24 cellular contexts compared by ENCODE assay signal in the genomic region with DNA sequence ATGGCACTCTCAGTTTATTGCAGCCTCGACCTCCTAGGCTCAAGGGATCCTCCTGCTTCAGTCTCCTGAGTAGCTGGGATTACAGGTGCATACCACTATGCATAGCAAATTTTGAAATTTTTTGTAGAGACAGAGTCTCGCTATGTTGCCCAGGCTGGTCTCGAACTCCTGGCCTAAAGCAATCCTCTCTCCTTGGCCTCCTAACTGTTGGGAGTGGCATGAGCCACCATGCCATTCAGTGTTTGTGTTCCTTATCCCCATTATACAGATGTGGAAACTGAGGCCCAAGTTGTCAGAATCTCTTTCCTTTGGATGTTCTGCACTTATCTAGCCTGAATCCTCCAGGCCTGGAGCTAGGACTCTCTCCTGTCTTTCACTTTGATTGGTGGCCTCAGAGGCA. TPM values are rescaled to one million over a fixed set of nuclear protein-coding genes. Genes with fewer than 3 reads are reported as not detected.
"Had no signal": no experiment of that assay in that cellular context is flagged by ENCODE, and none has a peak within 500 bp of the region (broad histone marks: within the 10 kb centered on the region; RNA-seq: fewer than 3 reads in every experiment).

No MANE protein-coding gene starts in this region.

- H3K27ac ChIP-seq: coronary artery, dorsolateral prefrontal cortex, epithelial cell of prostate, gastrocnemius medialis, heart right ventricle, left lung, lower lobe of right lung had no signal

- DNase-seq: dermis blood vessel endothelial cell; dorsolateral prefrontal cortex; effector CD8-positive, alpha-beta T cell; effector memory CD8-positive, alpha-beta T cell; erythroblast; foreskin fibroblast; foreskin melanocyte; gastrocnemius medialis; glutamatergic neuron; heart right ventricle; hippocampal formation; left cardiac atrium; left lung; left ventricle myocardium superior; lower lobe of right lung; mesenchymal stem cell; mucosa of descending colon had no signal

- H3K36me3 ChIP-seq: gastrocnemius medialis, heart right ventricle, left lung, lower lobe of right lung had no signal

- H3K27me3 ChIP-seq: gastrocnemius medialis had no signal

- FAIRE-seq: colon, endometrium, islet of Langerhans, keratinocyte had no signal

- H3K4me1 ChIP-seq: gastrocnemius medialis, heart right ventricle, left lung, lower lobe of right lung had no signal

- ATAC-seq: effector memory CD8-positive, alpha-beta T cell; esophagus mucosa; gastrocnemius medialis; heart right ventricle; left cardiac atrium; left lung; left ventricle myocardium superior; mucosa of descending colon had no signal

- H3K4me3 ChIP-seq: coronary artery, dorsolateral prefrontal cortex, gastrocnemius medialis, heart right ventricle, left lung, lower lobe of right lung, mucosa of descending colon had no signal

- H3K9me3 ChIP-seq: gastrocnemius medialis, left lung, lower lobe of right lung, mucosa of descending colon had no signal

RNA-seq across cellular contexts. Expression of a gene that starts 40.8 kb away (rescaled TPM):
- total RNA-seq: dermis blood vessel endothelial cell had no signal
